In genomic region chr5:166507810-166508419, GRCh38 we compare ENCODE assay signal across 7 cellular contexts.
"Had no signal": no experiment of that assay in that cellular context is flagged by ENCODE, and none has a peak within 500 bp of the region (broad histone marks: within the 10 kb centered on the region; RNA-seq: fewer than 3 reads in every experiment).

No MANE protein-coding gene starts in this region.

- H3K36me3 Mint-ChIP-seq: IgD-negative memory B cell had no signal

- H3K27ac ChIP-seq: GM23248 had no signal

- H3K9ac ChIP-seq: GM23248 had no signal

- DNase-seq: GM23248, H9, HCEC 1CT had no signal

- H3K27me3 Mint-ChIP-seq: IgD-negative memory B cell had no signal

- H3K9me3 Mint-ChIP-seq: H9 had no signal

- H3K4me1 Mint-ChIP-seq: IgD-negative memory B cell had no signal

- H3K27ac Mint-ChIP-seq: H9, IgD-negative memory B cell had no signal

- FAIRE-seq: H1, H54, HTR-8/SVneo had no signal

- H3K4me3 Mint-ChIP-seq: H9, IgD-negative memory B cell had no signal

- H2AFZ ChIP-seq: GM23248 had no signal

- H3K4me3 ChIP-seq: GM23248 had no signal
